ENCODE assay signal across 8 cellular contexts in genomic region chr19:40191836-40192646, GRCh38. TPM values are rescaled to one million over a fixed set of nuclear protein-coding genes. Genes with fewer than 3 reads are reported as not detected.
A peak's percentile ranks its signal among the peaks of the same experiment; 100 is the strongest.
DNase-seq lines count a peak whose midpoint lies in the region; ATAC-seq and TF ChIP-seq lines count a peak whose summit lies in the region.

No MANE protein-coding gene starts in this region.

- DNase-seq in DMS53 (lab: John Stamatoyannopoulos, UW) (peak; percentile 72), NB4 (ENCODE audit: low read depth) (peak; percentile 37), hepatic stellate cell (ENCODE audit: low spot score) (peak; percentile 53), gastrocnemius medialis (no peak), NCI-H226 (no peak)

- H3K27me3 ChIP-seq in gastrocnemius medialis = no peaks in the 10 kb centered on the region

- H3K9me3 Mint-ChIP-seq in activated naive CD4-positive, alpha-beta T cell treated with anti-CD3 and anti-CD28 coated beads, Interleukin-2, amount 50 U/mL, for 24 hours = no peaks in the 10 kb centered on the region

- H3K4me1 ChIP-seq in gastrocnemius medialis = peaks cover 12 to 19% of the 10 kb centered on the region in 2 donors

- no peaks in the 10 kb centered on the region for H3K27me3 Mint-ChIP-seq in activated naive CD4-positive, alpha-beta T cell treated with anti-CD3 and anti-CD28 coated beads, Interleukin-2, amount 50 U/mL, for 24 hours

- TF ChIP-seq POLR2A in NB4 (IDR thresholded peaks at IDR 0.05; ENCODE audit: extremely low read depth, insufficient read length) (no peak), gastrocnemius medialis (IDR thresholded peaks at IDR 0.05) (no peak)

- in situ Hi-C loops in gastrocnemius medialis (cut with MboI; ENCODE audit: low sequenced_read_pairs in 4 of 4) = no loop called here

- H3K9me3 ChIP-seq in gastrocnemius medialis = no peaks in the 10 kb centered on the region

- peak overlapping the region; percentile 69 for H3K4me3 Mint-ChIP-seq in activated naive CD4-positive, alpha-beta T cell treated with anti-CD3 and anti-CD28 coated beads, Interleukin-2, amount 50 U/mL, for 24 hours

- peak; percentile 24 for ATAC-seq in GM21423 (IDR thresholded peaks at IDR 0.05; ENCODE audit: unreplicated experiment)
- no peak for ATAC-seq in gastrocnemius medialis
- no peak for ATAC-seq in HG02938 (IDR thresholded peaks at IDR 0.05; ENCODE audit: unreplicated experiment)

- H3K27ac ChIP-seq in gastrocnemius medialis = peak overlapping the region; percentile 58 to 100 (median 82)

- no peak overlapping the region for H3K4me3 ChIP-seq in NB4 (ENCODE audit: low read depth, low read length)
- peak overlapping the region; percentile 92 to 100 (median 98) for H3K4me3 ChIP-seq in gastrocnemius medialis

- no peaks in the 10 kb centered on the region for H3K36me3 ChIP-seq in gastrocnemius medialis

- H3K36me3 Mint-ChIP-seq in activated naive CD4-positive, alpha-beta T cell treated with anti-CD3 and anti-CD28 coated beads, Interleukin-2, amount 50 U/mL, for 24 hours = no peaks in the 10 kb centered on the region

- TF ChIP-seq CTCF in NB4 (IDR thresholded peaks at IDR 0.05; ENCODE audit: low read depth, low read length) (no peak), gastrocnemius medialis (IDR thresholded peaks at IDR 0.05 in 4 of 5, conservative IDR thresholded peaks at IDR 0.05 in 1 of 5) (no peak)

- intact Hi-C loops in gastrocnemius medialis (cut with DNase I; ENCODE audit: low total_unique reads) = loop anchor here (10.0 kb wide), 1 partner anchor 197 kb away; the partner anchor contains the start of gene ZNF546

- H3K27ac Mint-ChIP-seq in activated naive CD4-positive, alpha-beta T cell treated with anti-CD3 and anti-CD28 coated beads, Interleukin-2, amount 50 U/mL, for 24 hours = no peak overlapping the region

- peaks cover 36% of the 10 kb centered on the region for H3K4me1 Mint-ChIP-seq in activated naive CD4-positive, alpha-beta T cell treated with anti-CD3 and anti-CD28 coated beads, Interleukin-2, amount 50 U/mL, for 24 hours

RNA-seq across cellular contexts. Expression of gene MAP3K10, which starts 0.8 kb away (rescaled TPM):
- total RNA-seq in gastrocnemius medialis = 10 to 100 TPM; 16.4 to 25.8 (median 21.6) TPM

RNA-seq across cellular contexts. Expression of gene TTC9B, which starts 26.1 kb away (rescaled TPM):
- total RNA-seq in gastrocnemius medialis = not detected

RNA-seq across cellular contexts. Expression of gene CCNP, which starts 34.4 kb away (rescaled TPM):
- total RNA-seq in gastrocnemius medialis = not detected

Comparison
In these comparisons a context has a peak if more than half of its experiments do, and no peak if none do; other contexts are left out.
1. DNase-seq: peak in DMS53 (single experiment), NB4 (single experiment) and hepatic stellate cell (single experiment); none in gastrocnemius medialis (0 of 2) and NCI-H226 (single experiment).